Comparison of ENCODE assay signal across 1 cellular context in the genomic region with DNA sequence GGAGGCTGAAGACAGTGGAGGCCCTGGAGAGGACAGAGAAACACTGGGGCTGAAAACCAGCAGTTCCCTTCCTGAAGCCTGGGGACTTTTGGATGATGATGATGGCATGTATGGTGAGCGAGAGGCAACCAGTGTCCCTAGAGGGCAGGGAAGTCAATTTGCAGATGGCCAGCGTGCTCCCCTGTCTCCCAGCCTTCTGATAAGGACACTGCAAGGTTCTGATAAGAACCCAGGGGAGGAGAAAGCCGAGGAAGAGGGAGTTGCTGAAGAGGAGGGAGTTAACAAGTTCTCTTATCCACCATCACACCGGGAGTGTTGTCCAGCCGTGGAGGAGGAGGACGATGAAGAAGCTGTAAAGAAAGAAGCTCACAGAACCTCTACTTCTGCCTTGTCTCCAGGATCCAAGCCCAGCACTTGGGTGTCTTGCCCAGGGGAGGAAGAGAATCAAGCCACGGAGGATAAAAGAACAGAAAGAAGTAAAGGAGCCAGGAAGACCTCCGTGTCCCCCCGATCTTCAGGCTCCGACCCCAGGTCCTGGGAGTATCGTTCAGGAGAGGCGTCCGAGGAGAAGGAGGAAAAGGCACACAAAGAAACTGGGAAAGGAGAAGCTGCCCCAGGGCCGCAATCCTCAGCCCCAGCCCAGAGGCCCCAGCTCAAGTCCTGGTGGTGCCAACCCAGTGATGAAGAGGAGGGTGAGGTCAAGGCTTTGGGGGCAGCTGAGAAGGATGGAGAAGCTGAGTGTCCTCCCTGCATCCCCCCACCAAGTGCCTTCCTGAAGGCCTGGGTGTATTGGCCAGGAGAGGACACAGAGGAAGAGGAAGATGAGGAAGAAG.
TF ChIP-seq lines count a peak whose summit lies in the region.

No MANE protein-coding gene starts in this region.

TF ChIP-seq in K562, 482 proteins besides CTCF, POLR2A, EP300 and RAD21 (continued from another document and continues in another):
- TF ChIP-seq, protein P1, sequence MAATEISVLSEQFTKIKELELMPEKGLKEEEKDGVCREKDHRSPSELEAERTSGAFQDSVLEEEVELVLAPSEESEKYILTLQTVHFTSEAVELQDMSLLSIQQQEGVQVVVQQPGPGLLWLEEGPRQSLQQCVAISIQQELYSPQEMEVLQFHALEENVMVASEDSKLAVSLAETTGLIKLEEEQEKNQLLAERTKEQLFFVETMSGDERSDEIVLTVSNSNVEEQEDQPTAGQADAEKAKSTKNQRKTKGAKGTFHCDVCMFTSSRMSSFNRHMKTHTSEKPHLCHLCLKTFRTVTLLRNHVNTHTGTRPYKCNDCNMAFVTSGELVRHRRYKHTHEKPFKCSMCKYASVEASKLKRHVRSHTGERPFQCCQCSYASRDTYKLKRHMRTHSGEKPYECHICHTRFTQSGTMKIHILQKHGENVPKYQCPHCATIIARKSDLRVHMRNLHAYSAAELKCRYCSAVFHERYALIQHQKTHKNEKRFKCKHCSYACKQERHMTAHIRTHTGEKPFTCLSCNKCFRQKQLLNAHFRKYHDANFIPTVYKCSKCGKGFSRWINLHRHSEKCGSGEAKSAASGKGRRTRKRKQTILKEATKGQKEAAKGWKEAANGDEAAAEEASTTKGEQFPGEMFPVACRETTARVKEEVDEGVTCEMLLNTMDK (IDR thresholded peaks at IDR 0.05; ENCODE audit: borderline replicate concordance, insufficient read depth, low read depth, low read length, poor library complexity, severe bottlenecking), result no peak
- no peak for TF ChIP-seq E2F3 (CRISPR knock-in tag; IDR thresholded peaks at IDR 0.05)
- TF ChIP-seq, protein P2, sequence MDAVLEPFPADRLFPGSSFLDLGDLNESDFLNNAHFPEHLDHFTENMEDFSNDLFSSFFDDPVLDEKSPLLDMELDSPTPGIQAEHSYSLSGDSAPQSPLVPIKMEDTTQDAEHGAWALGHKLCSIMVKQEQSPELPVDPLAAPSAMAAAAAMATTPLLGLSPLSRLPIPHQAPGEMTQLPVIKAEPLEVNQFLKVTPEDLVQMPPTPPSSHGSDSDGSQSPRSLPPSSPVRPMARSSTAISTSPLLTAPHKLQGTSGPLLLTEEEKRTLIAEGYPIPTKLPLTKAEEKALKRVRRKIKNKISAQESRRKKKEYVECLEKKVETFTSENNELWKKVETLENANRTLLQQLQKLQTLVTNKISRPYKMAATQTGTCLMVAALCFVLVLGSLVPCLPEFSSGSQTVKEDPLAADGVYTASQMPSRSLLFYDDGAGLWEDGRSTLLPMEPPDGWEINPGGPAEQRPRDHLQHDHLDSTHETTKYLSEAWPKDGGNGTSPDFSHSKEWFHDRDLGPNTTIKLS (IDR thresholded peaks at IDR 0.05; ENCODE audit: borderline replicate concordance, low read depth), result peak; percentile 38; the same call in 1 of the 2 replicates
- TF ChIP-seq NCOA2 (IDR thresholded peaks at IDR 0.05; ENCODE audit: partially characterized antibody in 2 of 2), result peak in 1 of 2 experiments; percentile 82
- peak; percentile 69; the same call in 1 of the 2 replicates for TF ChIP-seq ERF (CRISPR knock-in tag; IDR thresholded peaks at IDR 0.05)
- peak; percentile 84; the same call in 1 of the 2 replicates for TF ChIP-seq ZKSCAN8 (CRISPR knock-in tag; IDR thresholded peaks at IDR 0.05)
- TF ChIP-seq PATZ1 (CRISPR knock-in tag; IDR thresholded peaks at IDR 0.05; ENCODE audit: borderline replicate concordance), result no peak
- TF ChIP-seq MEF2A (IDR thresholded peaks at IDR 0.05; ENCODE audit: control insufficient read depth, low read depth, low read length), result peak; percentile 83
- TF ChIP-seq YY1 (IDR thresholded peaks at IDR 0.05; ENCODE audit: borderline replicate concordance in 1 of 3, control insufficient read depth in 1 of 3, extremely low read depth in 1 of 3, insufficient read depth in 3 of 3, insufficient read length in 1 of 3, insufficient replicate concordance in 2 of 3, low read depth in 1 of 3, low read length in 2 of 3), result peak in 1 of 3 experiments; percentile 66
- TF ChIP-seq PHF21A (IDR thresholded peaks at IDR 0.05; ENCODE audit: borderline replicate concordance, low read depth), result peak; percentile 72; the same call in 1 of the 2 replicates
- no peak; the same call in 1 of the 2 replicates for TF ChIP-seq KLF13 (tag; IDR thresholded peaks at IDR 0.05; ENCODE audit: borderline replicate concordance, low read depth)
- no peak for TF ChIP-seq ATF3 (IDR thresholded peaks at IDR 0.05)
- 0 out of 2 replicates have a peak, but pooled peaks have one; percentile 59 for TF ChIP-seq ATF3 (CRISPR knock-in tag; conservative IDR thresholded peaks at IDR 0.05)
- TF ChIP-seq, protein P3, sequence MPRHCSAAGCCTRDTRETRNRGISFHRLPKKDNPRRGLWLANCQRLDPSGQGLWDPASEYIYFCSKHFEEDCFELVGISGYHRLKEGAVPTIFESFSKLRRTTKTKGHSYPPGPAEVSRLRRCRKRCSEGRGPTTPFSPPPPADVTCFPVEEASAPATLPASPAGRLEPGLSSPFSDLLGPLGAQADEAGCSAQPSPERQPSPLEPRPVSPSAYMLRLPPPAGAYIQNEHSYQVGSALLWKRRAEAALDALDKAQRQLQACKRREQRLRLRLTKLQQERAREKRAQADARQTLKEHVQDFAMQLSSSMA (CRISPR knock-in tag; IDR thresholded peaks at IDR 0.05), result no peak
- TF ChIP-seq ELF2 (CRISPR knock-in tag; IDR thresholded peaks at IDR 0.05), result no peak
- peak; percentile 48 for TF ChIP-seq ZFX (CRISPR knock-in tag; IDR thresholded peaks at IDR 0.05)
- TF ChIP-seq ZZZ3 (IDR thresholded peaks at IDR 0.05), result no peak
- TF ChIP-seq ZNF23 (CRISPR knock-in tag; IDR thresholded peaks at IDR 0.05), result no peak; the same call in 1 of the 2 replicates
- TF ChIP-seq ADNP (tag; IDR thresholded peaks at IDR 0.05), result no peak
- no peak for TF ChIP-seq SP2 (IDR thresholded peaks at IDR 0.05; ENCODE audit: extremely low read depth, low read depth, low read length, poor library complexity, severe bottlenecking)
- no peak for TF ChIP-seq RBM15 (IDR thresholded peaks at IDR 0.05; ENCODE audit: insufficient read depth, low read length)
- TF ChIP-seq ZNF668 (CRISPR knock-in tag; IDR thresholded peaks at IDR 0.05), result no peak
- no peak for TF ChIP-seq HDAC8 (tag; IDR thresholded peaks at IDR 0.05)
- TF ChIP-seq, protein P4, sequence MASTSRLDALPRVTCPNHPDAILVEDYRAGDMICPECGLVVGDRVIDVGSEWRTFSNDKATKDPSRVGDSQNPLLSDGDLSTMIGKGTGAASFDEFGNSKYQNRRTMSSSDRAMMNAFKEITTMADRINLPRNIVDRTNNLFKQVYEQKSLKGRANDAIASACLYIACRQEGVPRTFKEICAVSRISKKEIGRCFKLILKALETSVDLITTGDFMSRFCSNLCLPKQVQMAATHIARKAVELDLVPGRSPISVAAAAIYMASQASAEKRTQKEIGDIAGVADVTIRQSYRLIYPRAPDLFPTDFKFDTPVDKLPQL (IDR thresholded peaks at IDR 0.05; ENCODE audit: extremely low read depth, insufficient read length), result no peak
- TF ChIP-seq GTF2A2 (tag; IDR thresholded peaks at IDR 0.05), result no peak
- peak; percentile 92 for TF ChIP-seq NCOA1 (IDR thresholded peaks at IDR 0.05; ENCODE audit: low read depth)
- TF ChIP-seq, protein P5, sequence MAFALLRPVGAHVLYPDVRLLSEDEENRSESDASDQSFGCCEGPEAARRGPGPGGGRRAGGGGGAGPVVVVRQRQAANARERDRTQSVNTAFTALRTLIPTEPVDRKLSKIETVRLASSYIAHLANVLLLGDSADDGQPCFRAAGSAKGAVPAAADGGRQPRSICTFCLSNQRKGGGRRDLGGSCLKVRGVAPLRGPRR (CRISPR knock-in tag; IDR thresholded peaks at IDR 0.05), result peak; percentile 31; the same call in 1 of the 2 replicates
- peak in 1 of 2 experiments; percentile 81; a peak in 2 of 4 replicates for TF ChIP-seq NONO (IDR thresholded peaks at IDR 0.05; ENCODE audit: low read depth in 2 of 2, low read length in 1 of 2)
- no peak for TF ChIP-seq POLR3A (IDR thresholded peaks at IDR 0.05; ENCODE audit: borderline replicate concordance, extremely low read depth, insufficient read depth, insufficient read length)
- TF ChIP-seq SIX5 (IDR thresholded peaks at IDR 0.05; ENCODE audit: borderline replicate concordance in 1 of 2, insufficient read depth in 1 of 2, low read depth in 1 of 2, low read length in 2 of 2), result no peak
- TF ChIP-seq ZNF408 (CRISPR knock-in tag; IDR thresholded peaks at IDR 0.05; ENCODE audit: low read depth), result no peak
- TF ChIP-seq, protein P6, sequence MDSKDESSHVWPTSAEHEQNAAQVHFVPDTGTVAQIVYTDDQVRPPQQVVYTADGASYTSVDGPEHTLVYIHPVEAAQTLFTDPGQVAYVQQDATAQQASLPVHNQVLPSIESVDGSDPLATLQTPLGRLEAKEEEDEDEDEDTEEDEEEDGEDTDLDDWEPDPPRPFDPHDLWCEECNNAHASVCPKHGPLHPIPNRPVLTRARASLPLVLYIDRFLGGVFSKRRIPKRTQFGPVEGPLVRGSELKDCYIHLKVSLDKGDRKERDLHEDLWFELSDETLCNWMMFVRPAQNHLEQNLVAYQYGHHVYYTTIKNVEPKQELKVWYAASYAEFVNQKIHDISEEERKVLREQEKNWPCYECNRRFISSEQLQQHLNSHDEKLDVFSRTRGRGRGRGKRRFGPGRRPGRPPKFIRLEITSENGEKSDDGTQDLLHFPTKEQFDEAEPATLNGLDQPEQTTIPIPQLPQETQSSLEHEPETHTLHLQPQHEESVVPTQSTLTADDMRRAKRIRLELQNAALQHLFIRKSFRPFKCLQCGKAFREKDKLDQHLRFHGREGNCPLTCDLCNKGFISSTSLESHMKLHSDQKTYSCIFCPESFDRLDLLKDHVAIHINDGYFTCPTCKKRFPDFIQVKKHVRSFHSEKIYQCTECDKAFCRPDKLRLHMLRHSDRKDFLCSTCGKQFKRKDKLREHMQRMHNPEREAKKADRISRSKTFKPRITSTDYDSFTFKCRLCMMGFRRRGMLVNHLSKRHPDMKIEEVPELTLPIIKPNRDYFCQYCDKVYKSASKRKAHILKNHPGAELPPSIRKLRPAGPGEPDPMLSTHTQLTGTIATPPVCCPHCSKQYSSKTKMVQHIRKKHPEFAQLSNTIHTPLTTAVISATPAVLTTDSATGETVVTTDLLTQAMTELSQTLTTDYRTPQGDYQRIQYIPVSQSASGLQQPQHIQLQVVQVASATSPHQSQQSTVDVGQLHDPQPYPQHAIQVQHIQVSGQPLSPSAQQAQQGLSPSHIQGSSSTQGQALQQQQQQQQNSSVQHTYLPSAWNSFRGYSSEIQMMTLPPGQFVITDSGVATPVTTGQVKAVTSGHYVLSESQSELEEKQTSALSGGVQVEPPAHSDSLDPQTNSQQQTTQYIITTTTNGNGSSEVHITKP (IDR thresholded peaks at IDR 0.05; ENCODE audit: partially characterized antibody), result peak; percentile 68
- peak; percentile 95 for TF ChIP-seq NBN (IDR thresholded peaks at IDR 0.05; ENCODE audit: low read depth)
- TF ChIP-seq U2AF1 (optimal IDR thresholded peaks at IDR 0.05; ENCODE audit: low read depth, low read length), result no peak
- TF ChIP-seq DACH1 (IDR thresholded peaks at IDR 0.05; ENCODE audit: partially characterized antibody), result peak; percentile 39
- TF ChIP-seq ZBED1 (IDR thresholded peaks at IDR 0.05), result peak; percentile 90
- 0 out of 4 replicates have a peak, but pooled peaks of 1 of the 2 experiments have one; percentile 3 for TF ChIP-seq CSDE1 (IDR thresholded peaks at IDR 0.05)
- no peak for TF ChIP-seq ZNF253 (CRISPR knock-in tag; conservative IDR thresholded peaks at IDR 0.05)
- peak; percentile 84; the same call in 1 of the 2 replicates for TF ChIP-seq ZNF311 (CRISPR knock-in tag; IDR thresholded peaks at IDR 0.05)
- TF ChIP-seq PHB (CRISPR knock-in tag; IDR thresholded peaks at IDR 0.05), result 0 out of 2 replicates have a peak, but pooled peaks have one; percentile 26
- TF ChIP-seq KAT8 (IDR thresholded peaks at IDR 0.05; ENCODE audit: low read depth), result no peak
- TF ChIP-seq NFRKB (IDR thresholded peaks at IDR 0.05; ENCODE audit: low read depth), result peak; percentile 24; the same call in 1 of the 2 replicates
- TF ChIP-seq ZNF717 (CRISPR knock-in tag; IDR thresholded peaks at IDR 0.05), result no peak
- TF ChIP-seq TBL1XR1 (IDR thresholded peaks at IDR 0.05; ENCODE audit: low read length in 2 of 2), result peak; percentile 98 to 99
- TF ChIP-seq JUN (IDR thresholded peaks at IDR 0.05; ENCODE audit: borderline replicate concordance, low read depth, low read length), result peak; percentile 59; the same call in 1 of the 2 replicates
- TF ChIP-seq JUN (CRISPR knock-in tag; IDR thresholded peaks at IDR 0.05; ENCODE audit: borderline replicate concordance), result no peak; the same call in 1 of the 2 replicates
- peak; percentile 70; the same call in 1 of the 2 replicates for TF ChIP-seq MECOM (CRISPR knock-in tag; IDR thresholded peaks at IDR 0.05)
- TF ChIP-seq TCF7L2 (IDR thresholded peaks at IDR 0.05; ENCODE audit: low read depth, low read length), result no peak
- TF ChIP-seq RFX1 (IDR thresholded peaks at IDR 0.05), result no peak
- no peak for TF ChIP-seq RFX7 (CRISPR knock-in tag; IDR thresholded peaks at IDR 0.05)
- TF ChIP-seq PURB (CRISPR knock-in tag; IDR thresholded peaks at IDR 0.05; ENCODE audit: low read depth), result no peak
